ENCODE assay signal across 19 cellular contexts in genomic region chr11:114065094-114065493, GRCh38. TPM values are rescaled to one million over a fixed set of nuclear protein-coding genes. Genes with fewer than 3 reads are reported as not detected.
DNase-seq lines count a peak whose midpoint lies in the region; ATAC-seq and TF ChIP-seq lines count a peak whose summit lies in the region.
"Had no signal": no experiment of that assay in that cellular context is flagged by ENCODE, and none has a peak within 500 bp of the region (broad histone marks: within the 10 kb centered on the region; RNA-seq: fewer than 3 reads in every experiment).

No MANE protein-coding gene starts in this region.

- peak overlapping the region; percentile 66 for H3K9ac ChIP-seq in adipocyte (ENCODE audit: low read length)

- peak overlapping the region; percentile 18 to 96 for H3K27ac ChIP-seq in thoracic aorta
- H3K27ac ChIP-seq: cardiac muscle cell, epithelial cell of prostate, SJSA1 had no signal

- POLR2A ChIA-PET in activated CD4-positive, alpha-beta memory T cell treated with anti-CD3 and anti-CD28 coated beads, Interleukin-2, amount 10 ng/mL, durations not matched to agents 7 days and 5 days (lab: Charles Lee): interaction anchor here (0.6 to 1.0 kb wide), 2 partner anchors 31 to 195 kb away, joined by 3 to 7 read pairs; no protein-coding TSS in a partner anchor
- POLR2A ChIA-PET in activated CD4-positive, alpha-beta memory T cell treated with anti-CD3 and anti-CD28 coated beads for 36 hours (lab: Charles Lee): interaction anchor here (1.7 kb wide), 1 partner anchor 9 kb away, joined by 7 read pairs; no protein-coding TSS in a partner anchor

- H3K4me1 ChIP-seq in adipocyte (ENCODE audit: control insufficient read depth, insufficient read depth, low read length) (peaks cover 59% of the 10 kb centered on the region), thoracic aorta (ENCODE audit: control insufficient read depth in 1 of 2, low read depth in 2 of 2) (peaks cover 52 to 56% of the 10 kb centered on the region in 2 donors)

- no peak overlapping the region for H3K4me3 Mint-ChIP-seq in activated CD4-positive, alpha-beta memory T cell treated with anti-CD3 and anti-CD28 coated beads, Interleukin-2, amount 10 ng/mL, durations not matched to agents 7 days and 5 days
- no peak overlapping the region for H3K4me3 Mint-ChIP-seq in activated CD4-positive, alpha-beta memory T cell treated with anti-CD3 and anti-CD28 coated beads for 36 hours
- H3K4me3 Mint-ChIP-seq in natural killer cell: peak overlapping the region; percentile 97
- H3K4me3 Mint-ChIP-seq: activated naive CD4-positive, alpha-beta T cell treated with anti-CD3 and anti-CD28 coated beads for 36 hours had no signal

- TF ChIP-seq CTCF in natural killer cell (IDR thresholded peaks at IDR 0.05) (no peak), thoracic aorta (IDR thresholded peaks at IDR 0.05) (no peak)

- peaks cover 67% of the 10 kb centered on the region for H3K36me3 ChIP-seq in adipocyte (ENCODE audit: control insufficient read depth, insufficient read depth, low read length, severe bottlenecking)
- H3K36me3 ChIP-seq in thoracic aorta: peaks cover 74% of the 10 kb centered on the region
- H3K36me3 ChIP-seq: cardiac muscle cell, SJSA1 had no signal

- H3K4me3 ChIP-seq in adipocyte (ENCODE audit: low read length): peak overlapping the region; percentile 94
- H3K4me3 ChIP-seq in thoracic aorta: peak overlapping the region; percentile 97
- H3K4me3 ChIP-seq: cardiac muscle cell, SJSA1 had no signal

- no peak for DNase-seq in activated CD4-positive, alpha-beta memory T cell treated with anti-CD3 and anti-CD28 coated beads, Interleukin-2, amount 10 ng/mL, durations not matched to agents 7 days and 5 days
- no peak for DNase-seq in activated CD4-positive, alpha-beta memory T cell treated with anti-CD3 and anti-CD28 coated beads for 36 hours
- DNase-seq in adipocyte (ENCODE audit: low read depth) (no peak), natural killer cell (no peak), thoracic aorta (ENCODE audit: low spot score) (no peak), cerebellar cortex (ENCODE audit: low spot score) (no peak), cortex of kidney (lab: John Stamatoyannopoulos, UW) (no peak)
- DNase-seq: activated CD4-positive, alpha-beta T cell treated with anti-CD3 and anti-CD28 coated beads, Interleukin-2, amount 50 U/mL, for 4 hours; activated naive CD4-positive, alpha-beta T cell treated with anti-CD3 and anti-CD28 coated beads for 36 hours; left colon; naive thymus-derived CD8-positive, alpha-beta T cell; NCI-H446 treated with DMSO at 0.1 percent for 48 hours; small intestine had no signal

- no peaks in the 10 kb centered on the region for H3K9me3 Mint-ChIP-seq in activated CD4-positive, alpha-beta memory T cell treated with anti-CD3 and anti-CD28 coated beads, Interleukin-2, amount 10 ng/mL, durations not matched to agents 7 days and 5 days
- no peaks in the 10 kb centered on the region for H3K9me3 Mint-ChIP-seq in activated CD4-positive, alpha-beta memory T cell treated with anti-CD3 and anti-CD28 coated beads for 36 hours
- no peaks in the 10 kb centered on the region for H3K9me3 Mint-ChIP-seq in natural killer cell
- H3K9me3 Mint-ChIP-seq: activated naive CD4-positive, alpha-beta T cell treated with anti-CD3 and anti-CD28 coated beads for 36 hours; naive thymus-derived CD8-positive, alpha-beta T cell had no signal

- peak overlapping the region; percentile 42 for H3K27ac Mint-ChIP-seq in activated CD4-positive, alpha-beta memory T cell treated with anti-CD3 and anti-CD28 coated beads, Interleukin-2, amount 10 ng/mL, durations not matched to agents 7 days and 5 days
- no peak overlapping the region for H3K27ac Mint-ChIP-seq in activated CD4-positive, alpha-beta memory T cell treated with anti-CD3 and anti-CD28 coated beads for 36 hours
- H3K27ac Mint-ChIP-seq in natural killer cell: peak overlapping the region; percentile 98 to 100
- H3K27ac Mint-ChIP-seq: activated naive CD4-positive, alpha-beta T cell treated with anti-CD3 and anti-CD28 coated beads for 36 hours had no signal

- H3K27me3 ChIP-seq in adipocyte (replicated peaks; ENCODE audit: control insufficient read depth, insufficient read depth, low read length): no peaks in the 10 kb centered on the region
- H3K27me3 ChIP-seq in thoracic aorta (replicated peaks; ENCODE audit: insufficient read depth): no peaks in the 10 kb centered on the region

- no peak for ATAC-seq in natural killer cell
- no peak for ATAC-seq in thoracic aorta (ENCODE audit: insufficient number of reproducible peaks, low FRiP score, low read depth)
- ATAC-seq in GM21526 (IDR thresholded peaks at IDR 0.05; ENCODE audit: low FRiP score, unreplicated experiment): no peak
- ATAC-seq: left colon; naive thymus-derived CD8-positive, alpha-beta T cell had no signal

- H3K36me3 Mint-ChIP-seq in activated CD4-positive, alpha-beta memory T cell treated with anti-CD3 and anti-CD28 coated beads, Interleukin-2, amount 10 ng/mL, durations not matched to agents 7 days and 5 days (ENCODE audit: low read depth): peaks cover 6% of the 10 kb centered on the region
- H3K36me3 Mint-ChIP-seq in activated CD4-positive, alpha-beta memory T cell treated with anti-CD3 and anti-CD28 coated beads for 36 hours: no peaks in the 10 kb centered on the region
- peaks cover 6% of the 10 kb centered on the region for H3K36me3 Mint-ChIP-seq in natural killer cell

- H3K9me3 ChIP-seq in adipocyte (ENCODE audit: control insufficient read depth, low read length): no peaks in the 10 kb centered on the region
- no peaks in the 10 kb centered on the region for H3K9me3 ChIP-seq in thoracic aorta
- H3K9me3 ChIP-seq: SJSA1 had no signal

- CTCF ChIA-PET in activated CD4-positive, alpha-beta memory T cell treated with anti-CD3 and anti-CD28 coated beads, Interleukin-2, amount 10 ng/mL, durations not matched to agents 7 days and 5 days (lab: Charles Lee): interaction anchor here (1.5 to 1.6 kb wide), 2 partner anchors 10 to 196 kb away, joined by 5 to 7 read pairs; no protein-coding TSS in a partner anchor
- CTCF ChIA-PET in activated CD4-positive, alpha-beta memory T cell treated with anti-CD3 and anti-CD28 coated beads for 36 hours (lab: Charles Lee): interaction anchor here (3.1 kb wide), 1 partner anchor 196 kb away, joined by 12 read pairs; no protein-coding TSS in a partner anchor

- peaks cover 23% of the 10 kb centered on the region for H3K27me3 Mint-ChIP-seq in activated CD4-positive, alpha-beta memory T cell treated with anti-CD3 and anti-CD28 coated beads, Interleukin-2, amount 10 ng/mL, durations not matched to agents 7 days and 5 days
- peaks cover 6% of the 10 kb centered on the region for H3K27me3 Mint-ChIP-seq in activated CD4-positive, alpha-beta memory T cell treated with anti-CD3 and anti-CD28 coated beads for 36 hours
- no peaks in the 10 kb centered on the region for H3K27me3 Mint-ChIP-seq in natural killer cell (ENCODE audit: low read depth in 2 of 2)

- peaks cover 15% of the 10 kb centered on the region for H3K4me1 Mint-ChIP-seq in activated CD4-positive, alpha-beta memory T cell treated with anti-CD3 and anti-CD28 coated beads, Interleukin-2, amount 10 ng/mL, durations not matched to agents 7 days and 5 days
- H3K4me1 Mint-ChIP-seq in activated CD4-positive, alpha-beta memory T cell treated with anti-CD3 and anti-CD28 coated beads for 36 hours (ENCODE audit: low read depth): peaks cover 4% of the 10 kb centered on the region
- H3K4me1 Mint-ChIP-seq in natural killer cell: peaks cover 83% of the 10 kb centered on the region in 2 donors

- intact Hi-C loops in activated CD4-positive, alpha-beta memory T cell treated with anti-CD3 and anti-CD28 coated beads for 36 hours (cut with micrococcal nuclease): no loop called here
- intact Hi-C loops in natural killer cell (cut with micrococcal nuclease): no loop called here

RNA-seq across cellular contexts. Expression of gene ZBTB16, which starts 5.6 kb away (rescaled TPM):
- 10 to 100 TPM; 11.0 to 11.8 TPM for total RNA-seq in activated CD4-positive, alpha-beta memory T cell treated with anti-CD3 and anti-CD28 coated beads, Interleukin-2, amount 10 ng/mL, durations not matched to agents 7 days and 5 days
- total RNA-seq in activated CD4-positive, alpha-beta memory T cell treated with anti-CD3 and anti-CD28 coated beads for 36 hours: 1 to 10 TPM; 7.7 to 9.7 TPM
- total RNA-seq in natural killer cell (100 to 1,000 TPM; 104 to 224 (median 156) TPM), thoracic aorta (100 to 1,000 TPM; 314 to 545 TPM)
- total RNA-seq: A172, G401, SJSA1 had no signal

Comparison
In these comparisons a context has a peak if more than half of its experiments do, and no peak if none do; other contexts are left out.
1. RNA of gene ZBTB16, which starts 5.6 kb away (total RNA-seq): 314 to 545 TPM in thoracic aorta and 104 to 224 TPM in natural killer cell; 11.0 to 11.8 TPM in activated CD4-positive, alpha-beta memory T cell treated with anti-CD3 and anti-CD28 coated beads, Interleukin-2, amount 10 ng/mL, durations not matched to agents 7 days and 5 days and 7.7 to 9.7 TPM in activated CD4-positive, alpha-beta memory T cell treated with anti-CD3 and anti-CD28 coated beads for 36 hours; every median in the first group is over 4 times any median in the second.